23 cellular contexts compared by ENCODE assay signal in the genomic region with DNA sequence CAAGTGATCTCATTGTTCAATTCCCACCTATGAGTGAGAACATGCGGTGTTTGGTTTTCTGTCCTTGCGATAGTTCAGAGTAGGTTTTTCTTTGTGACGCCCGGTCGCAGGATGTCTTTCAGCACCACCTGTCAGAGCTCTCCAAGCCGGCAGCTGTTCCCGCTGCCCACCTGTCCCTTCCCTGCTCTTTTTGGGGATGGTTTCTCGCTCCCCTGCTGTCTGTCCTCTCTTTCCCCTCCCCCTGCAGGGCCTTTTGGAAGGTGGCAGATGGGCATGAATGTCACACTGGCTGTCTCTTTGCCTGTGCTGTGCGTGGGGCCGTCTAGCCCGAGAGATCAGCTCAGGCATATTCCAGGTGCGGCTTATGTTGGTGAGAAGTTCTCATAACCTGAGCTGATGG.
DNase-seq lines count a peak whose midpoint lies in the region; ATAC-seq lines count a peak whose summit lies in the region.
"Had no signal": no experiment of that assay in that cellular context is flagged by ENCODE, and none has a peak within 500 bp of the region (broad histone marks: within the 10 kb centered on the region; RNA-seq: fewer than 3 reads in every experiment).

No MANE protein-coding gene starts in this region.

- peaks cover 27 to 33% of the 10 kb centered on the region in 2 donors for H3K4me1 Mint-ChIP-seq in effector memory CD8-positive, alpha-beta T cell (ENCODE audit: low read depth in 2 of 2)

- H3K27ac Mint-ChIP-seq in effector memory CD8-positive, alpha-beta T cell, result peak overlapping the region; percentile 12 to 51
- H3K27ac Mint-ChIP-seq: activated naive CD8-positive, alpha-beta T cell; T-helper 1 cell treated with Interleukin-12 subunit alpha and Interleukin-12 subunit beta and Interleukin-4 antibody, amounts not matched to agents 30 μg/mL and 1 μg/mL, for 36 hours had no signal

- no peak for ATAC-seq in effector memory CD8-positive, alpha-beta T cell (replicated peaks)
- ATAC-seq in sciatic nerve, result no peak
- ATAC-seq: A549, mucosa of descending colon had no signal

- intact Hi-C loops in sciatic nerve (cut with DNase I), result no loop called here

- no peaks in the 10 kb centered on the region for H3K27me3 Mint-ChIP-seq in effector memory CD8-positive, alpha-beta T cell
- H3K27me3 Mint-ChIP-seq: activated naive CD8-positive, alpha-beta T cell; progenitor cell of endocrine pancreas had no signal

- H3K4me3 Mint-ChIP-seq in effector memory CD8-positive, alpha-beta T cell, result no peak overlapping the region
- H3K4me3 Mint-ChIP-seq: activated naive CD8-positive, alpha-beta T cell; T-helper 1 cell treated with Interleukin-12 subunit alpha and Interleukin-12 subunit beta and Interleukin-4 antibody, amounts not matched to agents 30 μg/mL and 1 μg/mL, for 36 hours had no signal

- H3K36me3 Mint-ChIP-seq in effector memory CD8-positive, alpha-beta T cell (ENCODE audit: insufficient read depth), result peaks cover 3% of the 10 kb centered on the region

- DNase-seq in NCI-H2107 treated with DMSO at 0.1 percent for 48 hours (lab: John Stamatoyannopoulos, UW; ENCODE audit: unreplicated experiment) (peak; percentile 33), NCI-H2107 (lab: John Stamatoyannopoulos, UW) (no peak), DMS 273 (lab: John Stamatoyannopoulos, UW; ENCODE audit: unreplicated experiment) (peak; percentile 73), NCI-H510A treated with DMSO at 0.1 percent for 48 hours (lab: John Stamatoyannopoulos, UW) (peak; percentile 70), HuH-7 (ENCODE audit: low spot score) (no peak), sciatic nerve (ENCODE audit: low spot score) (no peak), T1000 (lab: John Stamatoyannopoulos, UW) (no peak)
- no peak for DNase-seq in effector memory CD8-positive, alpha-beta T cell
- DNase-seq: activated CD4-positive, alpha-beta T cell treated with anti-CD3 and anti-CD28 coated beads, Interleukin-2, amount 50 U/mL, for 1 hour; BE2C; Calu3; cerebellar nuclear complex; H7; MG63; mucosa of descending colon; NCI-H1930; NCI-H526 treated with DMSO at 0.1 percent for 48 hours; OCI-M1; substantia nigra had no signal

- no peaks in the 10 kb centered on the region for H3K9me3 Mint-ChIP-seq in effector memory CD8-positive, alpha-beta T cell
- H3K9me3 Mint-ChIP-seq: T-helper 1 cell treated with Interleukin-12 subunit alpha and Interleukin-12 subunit beta and Interleukin-4 antibody, amounts not matched to agents 30 μg/mL and 1 μg/mL, for 36 hours had no signal

Comparison
In these comparisons a context has a peak if more than half of its experiments do, and no peak if none do; other contexts are left out.
1. DNase-seq: peak in NCI-H2107 treated with DMSO at 0.1 percent for 48 hours (single experiment), DMS 273 (single experiment) and NCI-H510A treated with DMSO at 0.1 percent for 48 hours (single experiment); none in NCI-H2107 (single experiment), effector memory CD8-positive, alpha-beta T cell (0 of 3), HuH-7 (single experiment), sciatic nerve (single experiment) and T1000 (single experiment).